ENCODE assay signal across 20 cellular contexts in the genomic region with DNA sequence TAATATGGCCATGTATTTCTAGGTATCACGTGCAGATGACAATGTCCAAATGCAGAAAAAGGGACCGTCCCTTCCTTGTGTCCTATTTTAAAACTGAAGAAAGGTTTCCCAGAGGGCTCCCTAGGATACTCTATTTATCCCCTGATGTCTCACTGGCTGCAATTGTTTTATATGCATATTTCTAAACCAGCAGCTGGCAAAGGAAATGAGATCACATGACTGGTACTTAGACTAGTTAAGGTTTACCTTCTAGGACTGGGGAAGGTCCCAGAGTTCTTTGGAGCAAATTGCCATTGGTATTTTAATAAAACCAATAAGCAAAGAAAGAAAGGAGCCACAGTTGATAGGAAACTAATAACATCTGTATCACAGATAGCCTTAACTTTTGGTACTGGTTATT.
"Had no signal": no experiment of that assay in that cellular context is flagged by ENCODE, and none has a peak within 500 bp of the region (broad histone marks: within the 10 kb centered on the region; RNA-seq: fewer than 3 reads in every experiment).

No MANE protein-coding gene starts in this region.

- H3K27me3 ChIP-seq: heart right ventricle, suprapubic skin, thyroid gland had no signal

- H3K4me3 ChIP-seq: coronary artery, heart right ventricle, mucosa of descending colon, suprapubic skin, thyroid gland had no signal

- H3K4me3 Mint-ChIP-seq: endodermal cell, natural killer cell, neural crest cell, type B pancreatic cell had no signal

- H3K27me3 Mint-ChIP-seq: type B pancreatic cell had no signal

- H3K9me3 Mint-ChIP-seq: endodermal cell, natural killer cell, neural crest cell, type B pancreatic cell had no signal

- H3K9me3 ChIP-seq: heart right ventricle, mucosa of descending colon, suprapubic skin, thyroid gland had no signal

- ATAC-seq: heart right ventricle, left lobe of liver, mucosa of descending colon, natural killer cell, right cardiac atrium had no signal

- H3K4me1 Mint-ChIP-seq: neural crest cell had no signal

- DNase-seq: effector CD4-positive, alpha-beta T cell; endodermal cell; erythroblast; foreskin melanocyte; heart right ventricle; hypothalamus; kidney glomerular epithelial cell; mucosa of descending colon; natural killer cell; posterior cingulate gyrus; right cardiac atrium; small intestine; stimulated activated CD4-positive, alpha-beta T cell treated with anti-CD3 and anti-CD28 coated beads, Interleukin-2, amount 100 ng/mL, for 48 hours; stimulated activated naive CD4-positive, alpha-beta T cell treated with Interleukin-2 at 50 U/mL for 16 hours; thyroid gland had no signal

- H3K27ac ChIP-seq: coronary artery, heart right ventricle, suprapubic skin, thyroid gland had no signal

- H3K27ac Mint-ChIP-seq: natural killer cell, type B pancreatic cell had no signal

- H3K36me3 Mint-ChIP-seq: natural killer cell had no signal
